Comparison of ENCODE assay signal across 9 cellular contexts in the genomic region with DNA sequence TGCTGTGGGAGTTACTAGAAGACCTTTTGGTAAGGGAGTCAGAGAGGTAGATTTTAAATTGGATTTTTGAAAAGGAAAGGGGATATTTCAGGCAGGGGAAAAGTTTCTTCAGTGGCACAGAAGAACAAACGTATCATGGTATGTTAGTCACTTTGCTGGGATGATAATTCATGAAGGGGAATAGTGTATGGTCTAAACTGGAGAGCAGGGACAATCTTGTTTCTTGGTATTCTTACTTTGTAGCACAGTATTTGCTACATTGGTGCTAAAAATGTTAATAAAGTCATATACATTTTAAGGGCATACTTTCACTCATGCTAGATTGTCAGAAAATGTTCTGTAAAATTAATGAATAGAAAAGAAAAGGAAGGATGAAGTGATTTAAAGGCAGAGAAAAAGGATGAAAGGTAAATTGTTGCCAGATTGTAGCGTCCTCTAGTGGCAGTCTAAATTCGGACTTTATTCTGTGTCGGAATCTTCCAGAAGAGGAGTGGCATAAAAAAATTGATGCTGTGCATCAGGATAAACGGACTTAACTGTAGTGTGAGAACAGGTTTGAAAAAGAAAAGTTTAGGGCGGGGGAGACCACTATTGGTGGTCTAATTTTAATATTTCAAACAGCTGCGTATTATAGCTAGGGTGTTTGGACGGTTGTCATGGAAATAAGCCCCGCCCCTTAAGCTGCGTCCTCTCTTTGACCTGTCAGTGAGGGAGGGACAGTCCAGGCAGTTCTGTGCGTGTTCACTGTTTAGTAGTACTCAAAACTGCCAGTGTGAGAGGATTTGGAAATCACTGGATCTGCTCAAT. TPM values are rescaled to one million over a fixed set of nuclear protein-coding genes. Genes with fewer than 3 reads are reported as not detected.
DNase-seq lines count a peak whose midpoint lies in the region; ATAC-seq, FAIRE-seq and TF ChIP-seq lines count a peak whose summit lies in the region.
"Had no signal": no experiment of that assay in that cellular context is flagged by ENCODE, and none has a peak within 500 bp of the region (broad histone marks: within the 10 kb centered on the region; RNA-seq: fewer than 3 reads in every experiment).

A gene with protein sequence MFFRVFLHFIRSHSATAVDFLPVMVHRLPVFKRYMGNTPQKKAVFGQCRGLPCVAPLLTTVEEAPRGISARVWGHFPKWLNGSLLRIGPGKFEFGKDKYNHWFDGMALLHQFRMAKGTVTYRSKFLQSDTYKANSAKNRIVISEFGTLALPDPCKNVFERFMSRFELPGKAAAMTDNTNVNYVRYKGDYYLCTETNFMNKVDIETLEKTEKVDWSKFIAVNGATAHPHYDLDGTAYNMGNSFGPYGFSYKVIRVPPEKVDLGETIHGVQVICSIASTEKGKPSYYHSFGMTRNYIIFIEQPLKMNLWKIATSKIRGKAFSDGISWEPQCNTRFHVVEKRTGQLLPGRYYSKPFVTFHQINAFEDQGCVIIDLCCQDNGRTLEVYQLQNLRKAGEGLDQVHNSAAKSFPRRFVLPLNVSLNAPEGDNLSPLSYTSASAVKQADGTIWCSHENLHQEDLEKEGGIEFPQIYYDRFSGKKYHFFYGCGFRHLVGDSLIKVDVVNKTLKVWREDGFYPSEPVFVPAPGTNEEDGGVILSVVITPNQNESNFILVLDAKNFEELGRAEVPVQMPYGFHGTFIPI (plus strand): TSS at position 724 of the 807 bp plus-strand sequence. CDS start 90 bp downstream, outside the sequence.

- H3K23ac ChIP-seq in trophoblast cell (ENCODE audit: low read length), result no peak within 1 kb of the TSS

- H3K79me2 ChIP-seq in astrocyte (ENCODE audit: insufficient read depth, low read length) (no peaks in the 10 kb centered on the region), trophoblast cell (ENCODE audit: control insufficient read depth, insufficient read depth, low read length, poor library complexity) (no peaks in the 10 kb centered on the region)

- no peaks in the 10 kb centered on the region for H3K36me3 ChIP-seq in astrocyte (ENCODE audit: insufficient read depth, low read length)
- no peaks in the 10 kb centered on the region for H3K36me3 ChIP-seq in trophoblast cell (ENCODE audit: control insufficient read depth in 1 of 2, insufficient read depth in 2 of 2, low read length in 2 of 2)
- peaks cover 0 to 2% of the 10 kb centered on the region in 2 donors for H3K36me3 ChIP-seq in aorta (ENCODE audit: control insufficient read depth in 1 of 2, insufficient read depth in 2 of 2, low read length in 1 of 2)

- no peak within 1 kb of the TSS for H3K27ac Mint-ChIP-seq in activated CD4-positive, alpha-beta T cell treated with anti-CD3 and anti-CD28 coated beads for 36 hours
- peak within 1 kb of the TSS; percentile 84 for H3K27ac Mint-ChIP-seq in astrocyte (ENCODE audit: unreplicated experiment)

- H3K4me1 ChIP-seq in astrocyte (ENCODE audit: insufficient read depth, low read length), result peaks cover 10% of the 10 kb centered on the region
- peaks cover 0 to 4% of the 10 kb centered on the region in 2 experiments for H3K4me1 ChIP-seq in trophoblast cell (ENCODE audit: control insufficient read depth in 1 of 2, insufficient read depth in 2 of 2, low read length in 2 of 2)
- no peaks in the 10 kb centered on the region for H3K4me1 ChIP-seq in aorta (ENCODE audit: control insufficient read depth in 1 of 2, insufficient read depth in 2 of 2, low read length in 2 of 2)

- intact Hi-C loops in activated CD4-positive, alpha-beta T cell treated with anti-CD3 and anti-CD28 coated beads for 36 hours (cut with DNase I, micrococcal nuclease), result loop anchor here (1.0 to 10.0 kb wide), 5 partner anchors 62 to 573 kb away; partner anchors contain the start of genes CFAP68 (in 2 of the 2), FDXACB1 (in 2 of the 2), ALG9 (in 1 of the 2) and SIK2 (in 1 of the 2)
- intact Hi-C loops in left ventricle myocardium superior (cut with micrococcal nuclease) (no loop called here), aorta (cut with DNase I) (loop anchor here (2.0 to 5.0 kb wide), 2 partner anchors 62 to 63 kb away; no protein-coding TSS in a partner anchor)

- no peak within 1 kb of the TSS for H4K8ac ChIP-seq in trophoblast cell (ENCODE audit: low read depth, low read length)

- H4K91ac ChIP-seq in trophoblast cell (ENCODE audit: low read depth, low read length), result no peak within 1 kb of the TSS

- no peaks in the 10 kb centered on the region for H4K20me1 ChIP-seq in astrocyte (ENCODE audit: insufficient read depth, low read length)

- H3K9ac ChIP-seq in astrocyte (ENCODE audit: low read length) (peak within 1 kb of the TSS; percentile 65), trophoblast cell (ENCODE audit: low read length) (no peak within 1 kb of the TSS)

- H2AFZ ChIP-seq in astrocyte (ENCODE audit: low read depth, low read length), result peak within 1 kb of the TSS; percentile 44
- no peak within 1 kb of the TSS for H2AFZ ChIP-seq in trophoblast cell (ENCODE audit: insufficient read depth, low read length, poor library complexity)

- H2BK12ac ChIP-seq in trophoblast cell (ENCODE audit: low read length), result no peak within 1 kb of the TSS

- no CpG with 5 or more reads among the region's 11 CpGs for WGBS in trophoblast cell (ENCODE audit: extremely low coverage, insufficient coverage, insufficient read length)
- WGBS in aorta, 2 donors, result 1 to 3% methylated on average over 11 of the region's 11 CpGs

- peak; percentile 71 for FAIRE-seq in astrocyte (lab: Jason Lieb, UNC)
- FAIRE-seq: GM18507 had no signal

- H3K4me3 Mint-ChIP-seq in activated CD4-positive, alpha-beta T cell treated with anti-CD3 and anti-CD28 coated beads for 36 hours, result peak within 1 kb of the TSS; percentile 54
- H3K4me3 Mint-ChIP-seq in astrocyte (ENCODE audit: unreplicated experiment), result peak within 1 kb of the TSS; percentile 82

- peak; percentile 70 for DNase-seq in activated CD4-positive, alpha-beta T cell treated with anti-CD3 and anti-CD28 coated beads for 36 hours
- no peak for DNase-seq in activated CD4-positive, alpha-beta T cell treated with anti-CD3 and anti-CD28 coated beads for 1 hour
- DNase-seq in HT1080 (ENCODE audit: low read depth) (peak; percentile 72), RWPE1 (ENCODE audit: low spot score) (peak; percentile 72), astrocyte (ENCODE audit: low read depth) (peak; percentile 61), left ventricle myocardium superior (peak; percentile 86), trophoblast cell (peak; percentile 68 to 83), aorta (peak; percentile 90 to 91)

- H2BK120ac ChIP-seq in trophoblast cell (ENCODE audit: insufficient read depth, low read length, poor library complexity), result no peak within 1 kb of the TSS

- no peak within 1 kb of the TSS for H4K12ac ChIP-seq in trophoblast cell (ENCODE audit: low read depth, low read length)

- ATAC-seq in activated CD4-positive, alpha-beta T cell treated with anti-CD3 and anti-CD28 coated beads for 36 hours, result peak; percentile 81
- ATAC-seq in left ventricle myocardium superior (peak; percentile 93), aorta (ENCODE audit: low FRiP score) (peak; percentile 97)

- H3K27ac ChIP-seq in RWPE1 (no peak within 1 kb of the TSS; the same call in 1 of the 2 replicates), astrocyte (ENCODE audit: low read depth, low read length) (peak within 1 kb of the TSS; percentile 33), trophoblast cell (ENCODE audit: low read depth, low read length) (no peak within 1 kb of the TSS), aorta (ENCODE audit: low read depth in 1 of 2, low read length in 2 of 2) (no peak within 1 kb of the TSS)

- no peaks in the 10 kb centered on the region for H3K79me1 ChIP-seq in trophoblast cell (ENCODE audit: low read length)

- CTCF ChIA-PET in activated CD4-positive, alpha-beta T cell treated with anti-CD3 and anti-CD28 coated beads for 36 hours (lab: Charles Lee), result interaction anchor here (0.6 to 1.5 kb wide), 10 partner anchors 12 to 107 kb away, joined by 3 to 6 read pairs (median 4); partner anchors contain the start of gene IL18
- CTCF ChIA-PET in RWPE1 (lab: Yijun Ruan, JAX), result interaction anchor here (0.5 to 0.6 kb wide), 2 partner anchors 61 to 105 kb away, joined by 6 to 7 read pairs; no protein-coding TSS in a partner anchor

- peaks cover 22% of the 10 kb centered on the region for H3K27me3 Mint-ChIP-seq in activated CD4-positive, alpha-beta T cell treated with anti-CD3 and anti-CD28 coated beads for 36 hours
- H3K27me3 Mint-ChIP-seq in astrocyte (ENCODE audit: low read depth, unreplicated experiment), result peaks cover 5% of the 10 kb centered on the region

- no peaks in the 10 kb centered on the region for H3K27me3 ChIP-seq in astrocyte (ENCODE audit: insufficient read depth, low read length)
- H3K27me3 ChIP-seq in trophoblast cell (ENCODE audit: insufficient read depth, low read length), result no peaks in the 10 kb centered on the region
- no peaks in the 10 kb centered on the region for H3K27me3 ChIP-seq in aorta (ENCODE audit: control insufficient read depth in 1 of 2, insufficient read depth in 2 of 2, low read length in 1 of 2)

- H2BK5ac ChIP-seq in trophoblast cell (ENCODE audit: low read depth, low read length, poor library complexity), result no peak within 1 kb of the TSS

- no peaks in the 10 kb centered on the region for H3K9me3 ChIP-seq in astrocyte (ENCODE audit: insufficient read depth, low read depth, low read length)
- H3K9me3 ChIP-seq in trophoblast cell (ENCODE audit: insufficient read depth, low read depth, low read length), result no peaks in the 10 kb centered on the region
- no peaks in the 10 kb centered on the region for H3K9me3 ChIP-seq in aorta (ENCODE audit: control insufficient read depth, low read length)

- POLR2A ChIA-PET in activated CD4-positive, alpha-beta T cell treated with anti-CD3 and anti-CD28 coated beads for 36 hours (lab: Charles Lee), result interaction anchor here (0.6 kb wide), 1 partner anchor 243 kb away, joined by 3 read pairs; no protein-coding TSS in a partner anchor
- POLR2A ChIA-PET in RWPE1 (lab: Yijun Ruan, JAX; ENCODE audit: low non-redundant PET), result no interaction called here

- no peak within 1 kb of the TSS for H3K18ac ChIP-seq in trophoblast cell (ENCODE audit: low read length)

- H3K4me3 ChIP-seq in astrocyte (ENCODE audit: insufficient read depth, low read depth, low read length), result peak within 1 kb of the TSS; percentile 55
- no peak within 1 kb of the TSS for H3K4me3 ChIP-seq in trophoblast cell (ENCODE audit: low read depth, low read length)
- peak within 1 kb of the TSS; percentile 31 to 57 for H3K4me3 ChIP-seq in aorta (ENCODE audit: low read length in 2 of 2)

- peak; percentile 85 for TF ChIP-seq CTCF in RWPE1 (conservative IDR thresholded peaks at IDR 0.05; ENCODE audit: low read depth)
- peak; percentile 94 for TF ChIP-seq CTCF in astrocyte (IDR thresholded peaks at IDR 0.05; ENCODE audit: insufficient read depth, low read depth, low read length)

- peaks cover 11% of the 10 kb centered on the region for H3K4me1 Mint-ChIP-seq in activated CD4-positive, alpha-beta T cell treated with anti-CD3 and anti-CD28 coated beads for 36 hours
- H3K4me1 Mint-ChIP-seq in astrocyte (ENCODE audit: low read depth, unreplicated experiment), result peaks cover 3% of the 10 kb centered on the region

- no peak within 1 kb of the TSS for H2AK5ac ChIP-seq in trophoblast cell (ENCODE audit: low read length)

- H3K4me2 ChIP-seq in astrocyte (ENCODE audit: low read length) (peak within 1 kb of the TSS; percentile 84), trophoblast cell (ENCODE audit: low read length) (peak within 1 kb of the TSS; percentile 65)

- H3K14ac ChIP-seq in trophoblast cell (ENCODE audit: low read length), result no peak within 1 kb of the TSS

- no peaks in the 10 kb centered on the region for H3K36me3 Mint-ChIP-seq in activated CD4-positive, alpha-beta T cell treated with anti-CD3 and anti-CD28 coated beads for 36 hours (ENCODE audit: low read depth)
- H3K36me3 Mint-ChIP-seq in astrocyte (ENCODE audit: low read depth, unreplicated experiment), result no peaks in the 10 kb centered on the region

- no peaks in the 10 kb centered on the region for H3K9me3 Mint-ChIP-seq in activated CD4-positive, alpha-beta T cell treated with anti-CD3 and anti-CD28 coated beads for 36 hours (ENCODE audit: low read depth)
- no peaks in the 10 kb centered on the region for H3K9me3 Mint-ChIP-seq in astrocyte (ENCODE audit: unreplicated experiment)

- H3K4ac ChIP-seq in trophoblast cell (ENCODE audit: low read depth, low read length), result no peak within 1 kb of the TSS

RNA-seq across cellular contexts. Expression of the gene that starts here (rescaled TPM):
- total RNA-seq in activated CD4-positive, alpha-beta T cell treated with anti-CD3 and anti-CD28 coated beads for 36 hours, result under 1 TPM; 0.63 to 0.75 TPM
- 0.17 and 0.19 TPM in 2 replicates for total RNA-seq in HT1080 (2014; rRNA removed; shearing (Covaris generic))
- polyA plus RNA-seq in HT1080 (2015; cell fraction: cytosol; rRNA removed), result 0.27 and 1.5 TPM in 2 replicates
- polyA plus RNA-seq in HT1080 (2015; cell fraction: nucleus; rRNA removed), result 3.9 and 4.7 TPM in 2 replicates
- total RNA-seq in astrocyte (0.48 and 0.62 TPM in 2 replicates), left ventricle myocardium superior (137 TPM), aorta (1 to 10 TPM; 6.1 to 9.1 TPM)
- polyA plus RNA-seq in trophoblast cell (2013), result 0.51 and 0.58 TPM in 2 replicates
- 10 to 100 TPM in 1 of 2 donors, 1 to 10 TPM in 1; 1.1 to 13.0 TPM for polyA plus RNA-seq in aorta

Comparison
In these comparisons a context has a peak if more than half of its experiments do, and no peak if none do; other contexts are left out.
1. RNA of the gene that starts here (total RNA-seq): 137 TPM in left ventricle myocardium superior (single experiment); 6.1 to 9.1 TPM in aorta, 0.63 to 0.75 TPM in activated CD4-positive, alpha-beta T cell treated with anti-CD3 and anti-CD28 coated beads for 36 hours, 0.48 to 0.62 TPM in astrocyte and 0.17 to 0.19 TPM in HT1080; every median in the first group is over 10 times any median in the second.
2. Peak in DNase-seq and ATAC-seq in activated CD4-positive, alpha-beta T cell treated with anti-CD3 and anti-CD28 coated beads for 36 hours; RNA of the gene not detected or under 1 TPM.
3. Peak in DNase-seq, H3K4me3 ChIP-seq, H3K27ac ChIP-seq, H3K9ac ChIP-seq and H3K4me2 ChIP-seq in astrocyte; RNA of the gene not detected or under 1 TPM.
4. Peak in every context shown above with its lines, with median percentiles within 50 percentile points of each other: ATAC-seq.